ENCODE assay signal across 16 cellular contexts in the genomic region with DNA sequence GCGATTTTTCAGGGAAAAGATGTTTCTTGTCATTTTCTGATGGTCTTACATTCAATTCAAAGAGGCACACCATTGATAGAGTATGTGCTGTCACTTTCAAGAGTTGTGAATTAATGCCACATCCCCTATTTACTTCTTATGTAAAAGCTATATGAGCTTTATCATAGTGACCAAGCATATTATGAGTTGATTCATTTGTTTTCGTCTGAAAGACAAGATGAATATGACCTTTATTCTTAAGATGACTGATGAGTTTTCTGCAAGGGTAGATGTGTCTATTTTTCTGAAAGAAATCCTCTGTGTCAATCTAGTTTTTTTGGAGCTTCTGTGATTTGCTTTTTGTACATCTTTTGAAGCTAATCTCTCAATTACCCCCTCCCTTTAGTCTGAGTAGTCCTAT.
DNase-seq lines count a peak whose midpoint lies in the region.
"Had no signal": no experiment of that assay in that cellular context is flagged by ENCODE, and none has a peak within 500 bp of the region (broad histone marks: within the 10 kb centered on the region; RNA-seq: fewer than 3 reads in every experiment).

No MANE protein-coding gene starts in this region.

- DNase-seq in COLO829 (ENCODE audit: low spot score): peak; percentile 44
- DNase-seq in NCI-H460 (ENCODE audit: extremely low read depth, low read depth): peak; percentile 91
- peak; percentile 38 for DNase-seq in SK-MEL-5 (ENCODE audit: low read depth, low spot score)
- DNase-seq in iPS-NIHi11 (ENCODE audit: low spot score): no peak
- no peak for DNase-seq in NCI-H524 treated with DMSO at 0.1 percent for 48 hours (lab: John Stamatoyannopoulos, UW)
- DNase-seq: AML-193; CD4-positive, alpha-beta T cell; CD8-positive, alpha-beta T cell; COR-L47; DMS 273 treated with DMSO at 0.1 percent for 48 hours; DMS153; DMS53; DMS79; DND-41; EL; GDM1 had no signal

- in situ Hi-C loops in SK-MEL-5 (cut with HindIII; ENCODE audit: low pct_unique_long_range_greater_than_20kb, low sequenced_read_pairs): no loop called here

Comparison
In these comparisons a context has a peak if more than half of its experiments do, and no peak if none do; other contexts are left out.
1. DNase-seq: peak in COLO829 (single experiment), NCI-H460 (single experiment) and SK-MEL-5 (single experiment); none in iPS-NIHi11 (single experiment) and NCI-H524 treated with DMSO at 0.1 percent for 48 hours (single experiment).